Comparison of ENCODE assay signal across 2 cellular contexts in genomic region chr12:10361084-10361483, GRCh38.
TF ChIP-seq lines count a peak whose summit lies in the region.

No MANE protein-coding gene starts in this region.

TF ChIP-seq in GM12878, 131 proteins besides CTCF, POLR2A, EP300 and RAD21:
- peak; percentile 16; the same call in 1 of the 3 replicates for TF ChIP-seq POU2F2 (IDR thresholded peaks at IDR 0.05; ENCODE audit: borderline replicate concordance, low read depth, low read length)
- TF ChIP-seq PBX3 (IDR thresholded peaks at IDR 0.05; ENCODE audit: insufficient replicate concordance, low read depth, low read length), result peak; percentile 32
- TF ChIP-seq PKNOX1 (IDR thresholded peaks at IDR 0.05), result peak; percentile 80
- no peak for TF ChIP-seq SIN3A (IDR thresholded peaks at IDR 0.05; ENCODE audit: low read depth, low read length)

TF ChIP-seq in GM12891, 5 proteins besides CTCF, POLR2A, EP300 and RAD21:
- TF ChIP-seq SPI1 (IDR thresholded peaks at IDR 0.05; ENCODE audit: low read depth, low read length) (no peak), TAF1 (IDR thresholded peaks at IDR 0.05; ENCODE audit: low read depth, low read length) (no peak)
TF ChIP-seq in GM12891: peak in this region for 0.
